Comparison of ENCODE assay signal across 8 cellular contexts in the genomic region with DNA sequence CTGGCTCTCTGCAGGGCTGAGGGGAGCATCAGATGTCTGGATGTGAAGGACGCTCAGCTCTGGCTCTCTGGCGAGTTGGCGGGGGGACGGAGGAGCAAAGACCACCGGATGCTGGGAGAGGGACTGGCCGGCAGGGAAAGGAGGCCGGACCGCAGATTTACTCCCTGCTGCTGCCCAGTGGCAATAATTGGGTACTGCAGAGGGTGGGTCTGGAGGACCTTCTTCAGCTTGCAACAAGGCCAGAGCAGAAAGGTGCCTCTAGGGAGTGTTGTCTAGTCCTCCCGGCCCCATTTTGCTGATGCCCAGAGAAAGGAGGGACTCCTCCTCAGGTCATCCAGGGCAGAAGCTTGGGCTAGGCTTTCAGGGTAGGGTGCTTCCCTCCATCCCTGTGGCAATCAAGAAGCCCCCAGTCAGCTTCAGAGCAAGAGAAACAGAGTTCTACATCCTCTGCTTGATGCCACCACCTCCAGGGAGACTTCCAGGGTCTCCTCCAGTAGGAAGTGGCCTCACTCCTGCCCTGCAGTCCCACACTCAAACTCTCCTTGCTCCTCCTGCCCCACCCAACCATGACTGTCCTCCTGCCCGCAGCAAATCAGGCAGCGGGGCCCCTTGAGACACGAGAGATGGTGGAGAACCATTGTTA. TPM values are rescaled to one million over a fixed set of nuclear protein-coding genes. Genes with fewer than 3 reads are reported as not detected.
DNase-seq lines count a peak whose midpoint lies in the region; ATAC-seq, FAIRE-seq and TF ChIP-seq lines count a peak whose summit lies in the region.

No MANE protein-coding gene starts in this region.

- intact Hi-C loops in activated CD4-positive, alpha-beta T cell treated with anti-CD3 and anti-CD28 coated beads, Interleukin-2, amount 10 ng/mL, durations not matched to agents 24 days and 14 days (cut with micrococcal nuclease), result no loop called here

- CTCF ChIA-PET in AG04449 (lab: Yijun Ruan, JAX), result interaction anchor here (0.7 to 2.2 kb wide), 21 partner anchors 10 to 106 kb away, joined by 3 to 17 read pairs (median 4); a partner anchor contains a TSS

- no peak overlapping the region for H3K4me3 ChIP-seq in AG04449 (ENCODE audit: low read depth, low read length)

- H3K9me3 Mint-ChIP-seq in activated CD4-positive, alpha-beta T cell treated with anti-CD3 and anti-CD28 coated beads, Interleukin-2, amount 10 ng/mL, durations not matched to agents 24 days and 14 days, result no peaks in the 10 kb centered on the region

- DNase-seq in AG04449 (ENCODE audit: low read depth, low spot score), result no peak
- peak; percentile 80 for DNase-seq in NCI-H2227 (lab: John Stamatoyannopoulos, UW; ENCODE audit: unreplicated experiment)
- peak; percentile 88 for DNase-seq in activated CD4-positive, alpha-beta T cell treated with anti-CD3 and anti-CD28 coated beads, Interleukin-2, amount 10 ng/mL, durations not matched to agents 24 days and 14 days
- DNase-seq in midbrain (lab: John Stamatoyannopoulos, UW), result peak; percentile 57
- peak; percentile 72 for DNase-seq in superior temporal gyrus (ENCODE audit: extremely low spot score)

- POLR2A ChIA-PET in AG04449 (lab: Yijun Ruan, JAX), result no interaction called here

- H3K27me3 Mint-ChIP-seq in activated CD4-positive, alpha-beta T cell treated with anti-CD3 and anti-CD28 coated beads, Interleukin-2, amount 10 ng/mL, durations not matched to agents 24 days and 14 days, result peaks cover 19% of the 10 kb centered on the region

- no peaks in the 10 kb centered on the region for H3K36me3 Mint-ChIP-seq in activated CD4-positive, alpha-beta T cell treated with anti-CD3 and anti-CD28 coated beads, Interleukin-2, amount 10 ng/mL, durations not matched to agents 24 days and 14 days (ENCODE audit: low read depth)

- H3K27ac Mint-ChIP-seq in activated CD4-positive, alpha-beta T cell treated with anti-CD3 and anti-CD28 coated beads, Interleukin-2, amount 10 ng/mL, durations not matched to agents 24 days and 14 days, result no peak overlapping the region

- H3K4me1 Mint-ChIP-seq in activated CD4-positive, alpha-beta T cell treated with anti-CD3 and anti-CD28 coated beads, Interleukin-2, amount 10 ng/mL, durations not matched to agents 24 days and 14 days, result peaks cover 15% of the 10 kb centered on the region

- peak; percentile 86 for TF ChIP-seq CTCF in AG04449 (IDR thresholded peaks at IDR 0.05; ENCODE audit: insufficient read depth, low read length, missing control alignments)
- peak; percentile 88 for TF ChIP-seq CTCF in GM12874 (IDR thresholded peaks at IDR 0.05; ENCODE audit: insufficient read depth, low read depth, low read length)

- H3K4me3 Mint-ChIP-seq in activated CD4-positive, alpha-beta T cell treated with anti-CD3 and anti-CD28 coated beads, Interleukin-2, amount 10 ng/mL, durations not matched to agents 24 days and 14 days, result no peak overlapping the region

- ATAC-seq in GM19035 (IDR thresholded peaks at IDR 0.05; ENCODE audit: unreplicated experiment), result no peak

- peak; percentile 8 for FAIRE-seq in endometrium (lab: Jason Lieb, UNC)

RNA-seq across cellular contexts. Expression of a gene that starts 20.3 kb away (rescaled TPM):
- not detected in 2 replicates for total RNA-seq in activated CD4-positive, alpha-beta T cell treated with anti-CD3 and anti-CD28 coated beads, Interleukin-2, amount 10 ng/mL, durations not matched to agents 24 days and 14 days
